ENCODE assay signal across 29 cellular contexts in the genomic region with DNA sequence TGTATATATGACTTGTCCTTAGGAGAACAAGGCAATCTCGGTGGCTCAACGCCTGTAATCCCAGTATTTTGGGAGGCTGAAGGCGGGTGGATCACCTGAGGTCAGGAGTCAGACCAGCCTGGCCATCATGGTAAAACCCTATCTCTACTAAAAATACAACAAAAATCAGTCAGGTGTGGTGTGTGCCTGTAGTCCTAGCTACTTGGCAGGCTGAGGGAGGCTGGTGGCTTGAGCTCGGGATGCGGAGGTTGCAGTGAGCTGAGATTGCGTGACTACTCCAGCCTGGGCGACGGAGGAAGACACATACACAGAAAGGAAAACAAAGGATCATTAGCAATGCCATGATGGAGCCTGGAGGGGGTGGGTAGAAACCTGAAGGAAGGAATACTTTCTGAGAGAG.
"Had no signal": no experiment of that assay in that cellular context is flagged by ENCODE, and none has a peak within 500 bp of the region (broad histone marks: within the 10 kb centered on the region; RNA-seq: fewer than 3 reads in every experiment).

No MANE protein-coding gene starts in this region.

- H3K36me3 ChIP-seq: heart left ventricle, left lung, lower lobe of right lung, neutrophil, ovary, transverse colon, upper lobe of right lung had no signal

- H3K4me1 Mint-ChIP-seq: mesothelial cell of epicardium had no signal

- DNase-seq: heart left ventricle; hypothalamus; immature natural killer cell; kidney; left colon; left lung; lower lobe of right lung; mammary epithelial cell; mesenchymal stem cell; naive B cell; natural killer cell; occipital lobe; ovary; right cardiac atrium; stimulated activated CD4-positive, alpha-beta T cell treated with anti-CD3 and anti-CD28 coated beads, Interleukin-12 subunit alpha, Interleukin-12 subunit beta, amount 100 ng/mL, for 4 hours; stimulated activated CD4-positive, alpha-beta T cell treated with anti-CD3 and anti-CD28 coated beads, Interleukin-15, amount 100 ng/mL, for 24 hours; stimulated activated CD4-positive, alpha-beta T cell treated with anti-CD3 and anti-CD28 coated beads, Interleukin-2, amount 100 ng/mL, for 24 hours; stimulated activated CD4-positive, alpha-beta T cell treated with anti-CD3 and anti-CD28 coated beads, Interleukin-4, amount 100 ng/mL, for 1 hour; stimulated activated naive CD4-positive, alpha-beta T cell treated with Interleukin-2 at 50 U/mL for 16 hours; stimulated activated naive CD8-positive, alpha-beta T cell treated with anti-CD3 and anti-CD28 coated beads, Interleukin-15, amount 100 ng/mL, for 72 hours; substantia nigra; transverse colon; upper lobe of right lung had no signal

- H3K9me3 ChIP-seq: heart left ventricle, left lung, lower lobe of right lung, neutrophil, ovary, transverse colon, upper lobe of right lung had no signal

- H3K9me3 Mint-ChIP-seq: immature natural killer cell; mesothelial cell of epicardium; natural killer cell; stimulated activated naive CD8-positive, alpha-beta T cell treated with anti-CD3 and anti-CD28 coated beads, Interleukin-15, amount 100 ng/mL, for 72 hours had no signal

- H3K27me3 ChIP-seq: heart left ventricle, left lung, neutrophil, ovary, transverse colon, upper lobe of right lung had no signal

- H3K4me1 ChIP-seq: lower lobe of right lung, upper lobe of right lung had no signal

- ATAC-seq: heart left ventricle, left colon, left lung, lower lobe of right lung, natural killer cell, right cardiac atrium, sciatic nerve, upper lobe of right lung had no signal

- H3K27ac Mint-ChIP-seq: immature natural killer cell; mesothelial cell of epicardium; natural killer cell; progenitor cell of endocrine pancreas; stimulated activated naive CD8-positive, alpha-beta T cell treated with anti-CD3 and anti-CD28 coated beads, Interleukin-15, amount 100 ng/mL, for 72 hours had no signal

- H3K4me3 ChIP-seq: heart left ventricle, left lung, lower lobe of right lung, ovary, skin epidermis, transverse colon, upper lobe of right lung had no signal

- H3K36me3 Mint-ChIP-seq: immature natural killer cell, mesothelial cell of epicardium, naive B cell, natural killer cell had no signal

- H3K27me3 Mint-ChIP-seq: progenitor cell of endocrine pancreas; stimulated activated naive CD8-positive, alpha-beta T cell treated with anti-CD3 and anti-CD28 coated beads, Interleukin-15, amount 100 ng/mL, for 72 hours had no signal

- H3K4me3 Mint-ChIP-seq: immature natural killer cell; mesothelial cell of epicardium; natural killer cell; neural crest cell; stimulated activated naive CD8-positive, alpha-beta T cell treated with anti-CD3 and anti-CD28 coated beads, Interleukin-15, amount 100 ng/mL, for 72 hours had no signal

- H3K27ac ChIP-seq: heart left ventricle, left lung, lower lobe of right lung, neutrophil, ovary, skin epidermis, transverse colon, upper lobe of right lung had no signal
